Comparison of ENCODE assay signal across 8 cellular contexts in the genomic region with DNA sequence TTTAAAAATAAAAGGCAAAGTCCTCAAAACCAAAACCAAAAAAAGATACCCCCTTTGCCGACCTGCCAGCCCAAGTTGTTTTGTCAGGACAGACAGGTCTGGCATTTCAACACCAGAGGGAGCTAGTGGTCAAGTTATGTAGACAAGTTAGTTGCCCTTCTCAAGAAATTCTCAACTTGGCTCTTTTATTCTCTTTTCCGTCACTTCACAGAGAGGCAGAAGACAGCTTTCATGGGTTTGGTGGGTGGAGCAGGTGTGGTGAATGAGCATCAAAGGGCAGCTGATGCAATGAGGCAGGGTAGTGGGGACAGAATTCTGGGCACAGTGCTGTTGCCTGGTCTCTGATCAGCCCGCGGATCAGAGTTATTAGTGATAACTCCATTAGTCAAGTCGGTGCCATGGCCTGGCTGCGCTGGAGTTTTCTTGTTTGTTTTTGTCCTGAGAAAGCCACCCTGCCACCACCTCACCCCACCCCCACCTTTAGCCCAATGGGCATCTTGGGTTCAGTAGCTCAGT.
DNase-seq lines count a peak whose midpoint lies in the region; ATAC-seq and TF ChIP-seq lines count a peak whose summit lies in the region.

No MANE protein-coding gene starts in this region.

- peak; percentile 63 for ATAC-seq in effector memory CD8-positive, alpha-beta T cell (replicated peaks)
- no peak for ATAC-seq in GM19467 (IDR thresholded peaks at IDR 0.05; ENCODE audit: unreplicated experiment)

- H3K4me3 Mint-ChIP-seq in effector memory CD8-positive, alpha-beta T cell: no peak overlapping the region

- peaks cover 0 to 2% of the 10 kb centered on the region in 2 donors for H3K4me1 Mint-ChIP-seq in effector memory CD8-positive, alpha-beta T cell (ENCODE audit: low read depth in 2 of 2)

- H3K27ac Mint-ChIP-seq in effector memory CD8-positive, alpha-beta T cell: no peak overlapping the region

- TF ChIP-seq CTCF in GM20000 (IDR thresholded peaks at IDR 0.05; ENCODE audit: extremely low read depth, missing control alignments): peak; percentile 41

- H3K36me3 Mint-ChIP-seq in effector memory CD8-positive, alpha-beta T cell (ENCODE audit: insufficient read depth): no peaks in the 10 kb centered on the region

- DNase-seq in AG08396 (ENCODE audit: low spot score): peak; percentile 63
- DNase-seq in GM20000 (ENCODE audit: low spot score): peak; percentile 69
- peak; percentile 8 for DNase-seq in NCI-H526 treated with DMSO at 0.1 percent for 48 hours (lab: John Stamatoyannopoulos, UW)
- peak; percentile 41 to 43 for DNase-seq in activated CD4-positive, alpha-beta T cell treated with anti-CD3 and anti-CD28 coated beads, Interleukin-2, amount 50 U/mL, for 4 hours
- peak; percentile 47 to 53 (median 53) for DNase-seq in effector memory CD8-positive, alpha-beta T cell
- DNase-seq in medulla oblongata (ENCODE audit: extremely low spot score): peak; percentile 89
- DNase-seq in stimulated activated CD8-positive, alpha-beta memory T cell treated with anti-CD3 and anti-CD28 coated beads, Interleukin-4, amount 100 ng/mL, for 24 hours (ENCODE audit: low read depth): peak; percentile 13

- no peaks in the 10 kb centered on the region for H3K27me3 Mint-ChIP-seq in effector memory CD8-positive, alpha-beta T cell

- H3K9me3 Mint-ChIP-seq in effector memory CD8-positive, alpha-beta T cell: no peaks in the 10 kb centered on the region

Comparison
In these comparisons a context has a peak if more than half of its experiments do, and no peak if none do; other contexts are left out.
1. DNase-seq: peak in every context shown above with its lines; median percentile 89 in medulla oblongata; 69 in GM20000; 63 in AG08396; 53 in effector memory CD8-positive, alpha-beta T cell; 42 in activated CD4-positive, alpha-beta T cell treated with anti-CD3 and anti-CD28 coated beads, Interleukin-2, amount 50 U/mL, for 4 hours; 13 in stimulated activated CD8-positive, alpha-beta memory T cell treated with anti-CD3 and anti-CD28 coated beads, Interleukin-4, amount 100 ng/mL, for 24 hours; 8 in NCI-H526 treated with DMSO at 0.1 percent for 48 hours.